ENCODE assay signal across 10 cellular contexts in the genomic region with DNA sequence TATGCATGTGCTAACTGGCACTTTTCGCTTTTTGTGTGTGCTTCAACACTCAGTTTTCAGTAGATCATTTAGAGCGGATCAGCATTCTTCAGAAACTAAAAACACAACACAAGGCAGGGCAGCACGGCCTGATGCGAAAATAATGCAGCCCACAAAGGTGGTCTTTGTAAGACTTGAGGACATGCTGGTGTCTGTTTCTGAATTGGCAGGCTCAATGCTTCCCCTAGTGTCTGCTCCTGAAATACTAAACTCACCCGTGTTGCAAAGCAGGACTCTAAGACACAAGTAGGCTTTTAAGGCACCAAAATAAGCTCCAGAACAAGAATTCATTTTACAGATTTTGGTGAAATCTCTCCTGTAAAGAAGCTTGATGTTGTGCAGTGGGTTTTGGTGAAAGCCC.
DNase-seq lines count a peak whose midpoint lies in the region; ATAC-seq and TF ChIP-seq lines count a peak whose summit lies in the region.
"Had no signal": no experiment of that assay in that cellular context is flagged by ENCODE, and none has a peak within 500 bp of the region (broad histone marks: within the 10 kb centered on the region; RNA-seq: fewer than 3 reads in every experiment).

No MANE protein-coding gene starts in this region.

- no peak for TF ChIP-seq POLR2A in sigmoid colon (IDR thresholded peaks at IDR 0.05)

- no peaks in the 10 kb centered on the region for H3K9me3 ChIP-seq in sigmoid colon
- H3K9me3 ChIP-seq: neutrophil had no signal

- intact Hi-C loops in sigmoid colon (cut with DNase I): no loop called here

- no peak overlapping the region for H3K27ac ChIP-seq in sigmoid colon
- H3K27ac ChIP-seq: neutrophil had no signal

- no peak overlapping the region for H3K4me3 ChIP-seq in AG09309 (ENCODE audit: control insufficient read depth, low read depth, low read length)
- no peak overlapping the region for H3K4me3 ChIP-seq in sigmoid colon

- peak; percentile 40 for ATAC-seq in GM18867 (IDR thresholded peaks at IDR 0.05; ENCODE audit: unreplicated experiment)
- peak; percentile 65; the same call in 2 of the 3 replicates for ATAC-seq in SK-N-SH treated with all-trans-retinoic acid at 6 μM for 48 hours
- ATAC-seq in HG03378 (IDR thresholded peaks at IDR 0.05; ENCODE audit: unreplicated experiment): no peak
- ATAC-seq: stimulated activated naive CD8-positive, alpha-beta T cell treated with anti-CD3 and anti-CD28 coated beads, Interleukin-15, Interleukin-2, amounts not matched to agents 100 U/mL and 50 U/mL, for 24 hours had no signal

- DNase-seq in AG09309 (ENCODE audit: low read depth) (no peak), iPS-NIHi11 (ENCODE audit: low spot score) (peak; percentile 52), cerebellar nuclear complex (lab: John Stamatoyannopoulos, UW) (no peak), sigmoid colon (no peak)
- DNase-seq in activated CD4-positive, alpha-beta T cell treated with anti-CD3 and anti-CD28 coated beads for 48 hours: no peak
- DNase-seq: stimulated activated naive CD8-positive, alpha-beta T cell treated with anti-CD3 and anti-CD28 coated beads, Interleukin-15, Interleukin-2, amounts not matched to agents 100 U/mL and 50 U/mL, for 24 hours had no signal

- no peaks in the 10 kb centered on the region for H3K36me3 ChIP-seq in sigmoid colon
- H3K36me3 ChIP-seq: neutrophil had no signal

- TF ChIP-seq EP300 in sigmoid colon (IDR thresholded peaks at IDR 0.05): no peak

- no peaks in the 10 kb centered on the region for H3K4me1 ChIP-seq in sigmoid colon

- TF ChIP-seq CTCF in AG09309 (IDR thresholded peaks at IDR 0.05; ENCODE audit: control insufficient read depth, insufficient read depth, low read depth, low read length, missing control alignments) (peak; percentile 61), sigmoid colon (IDR thresholded peaks at IDR 0.05) (peak in 1 of 4 experiments; percentile 14)

- WGBS in sigmoid colon, 2 donors: 51 to 61% methylated on average over 5 of the region's 5 CpGs

- no peaks in the 10 kb centered on the region for H3K27me3 ChIP-seq in sigmoid colon
- H3K27me3 ChIP-seq: neutrophil had no signal

TF ChIP-seq in SK-N-SH treated with all-trans-retinoic acid at 6 μM for 48 hours, 23 proteins besides CTCF, POLR2A, EP300 and RAD21:
- TF ChIP-seq SNAI2 (CRISPR knock-in tag; IDR thresholded peaks at IDR 0.05) (no peak), TCF4 (CRISPR knock-in tag; IDR thresholded peaks at IDR 0.05; ENCODE audit: borderline replicate concordance) (no peak), RARB (CRISPR knock-in tag; IDR thresholded peaks at IDR 0.05) (no peak), ARNTL (CRISPR knock-in tag; IDR thresholded peaks at IDR 0.05; ENCODE audit: borderline replicate concordance, low read depth) (no peak), ZNF565 (CRISPR knock-in tag; conservative IDR thresholded peaks at IDR 0.05; ENCODE audit: low read depth) (no peak), PPARA (CRISPR knock-in tag; IDR thresholded peaks at IDR 0.05; ENCODE audit: borderline replicate concordance) (no peak), ZC3H10 (CRISPR knock-in tag; IDR thresholded peaks at IDR 0.05) (no peak), TOX (CRISPR knock-in tag; IDR thresholded peaks at IDR 0.05; ENCODE audit: borderline replicate concordance) (no peak)
- TF ChIP-seq, protein P1, sequence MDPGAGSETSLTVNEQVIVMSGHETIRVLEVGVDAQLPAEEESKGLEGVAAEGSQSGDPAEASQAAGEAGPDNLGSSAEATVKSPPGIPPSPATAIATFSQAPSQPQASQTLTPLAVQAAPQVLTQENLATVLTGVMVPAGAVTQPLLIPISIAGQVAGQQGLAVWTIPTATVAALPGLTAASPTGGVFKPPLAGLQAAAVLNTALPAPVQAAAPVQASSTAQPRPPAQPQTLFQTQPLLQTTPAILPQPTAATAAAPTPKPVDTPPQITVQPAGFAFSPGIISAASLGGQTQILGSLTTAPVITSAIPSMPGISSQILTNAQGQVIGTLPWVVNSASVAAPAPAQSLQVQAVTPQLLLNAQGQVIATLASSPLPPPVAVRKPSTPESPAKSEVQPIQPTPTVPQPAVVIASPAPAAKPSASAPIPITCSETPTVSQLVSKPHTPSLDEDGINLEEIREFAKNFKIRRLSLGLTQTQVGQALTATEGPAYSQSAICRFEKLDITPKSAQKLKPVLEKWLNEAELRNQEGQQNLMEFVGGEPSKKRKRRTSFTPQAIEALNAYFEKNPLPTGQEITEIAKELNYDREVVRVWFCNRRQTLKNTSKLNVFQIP (CRISPR knock-in tag; IDR thresholded peaks at IDR 0.05; ENCODE audit: borderline replicate concordance, low read depth): no peak
